Comparison of ENCODE assay signal across 17 cellular contexts in the genomic region with DNA sequence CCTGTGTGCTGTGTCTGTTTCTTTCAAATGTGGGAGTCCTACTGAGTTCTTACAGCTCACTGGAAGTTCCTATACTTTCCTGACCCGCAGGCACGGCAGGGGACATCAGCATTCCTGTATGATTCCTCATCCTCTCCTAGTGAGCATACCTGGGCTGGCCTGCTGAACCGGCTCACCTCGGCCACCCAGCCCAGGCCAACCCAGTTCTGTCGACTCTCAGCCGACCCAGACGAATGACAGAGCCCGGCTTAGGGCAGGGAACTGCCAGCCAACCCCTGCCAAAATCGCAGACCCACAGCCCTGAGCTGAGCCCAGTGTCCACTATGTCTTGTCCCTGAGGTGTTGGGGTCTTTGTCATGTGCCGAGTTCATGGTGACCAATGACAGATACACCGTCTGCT.
DNase-seq lines count a peak whose midpoint lies in the region; ATAC-seq and TF ChIP-seq lines count a peak whose summit lies in the region.
"Had no signal": no experiment of that assay in that cellular context is flagged by ENCODE, and none has a peak within 500 bp of the region (broad histone marks: within the 10 kb centered on the region; RNA-seq: fewer than 3 reads in every experiment).

No MANE protein-coding gene starts in this region.

- H3K4ac ChIP-seq in H9 (ENCODE audit: low read depth, low read length) = no peak overlapping the region

- no peaks in the 10 kb centered on the region for H3K36me3 ChIP-seq in PC-3 (ENCODE audit: low read depth, low read length)
- H3K36me3 ChIP-seq in iPS-20b (ENCODE audit: insufficient read depth, low read depth, low read length) = no peaks in the 10 kb centered on the region
- H3K36me3 ChIP-seq: esophagus muscularis mucosa, neural progenitor cell had no signal

- no peak overlapping the region for H2AFZ ChIP-seq in H9 (ENCODE audit: low read length)
- no peak overlapping the region; the same call in 1 of the 2 replicates for H2AFZ ChIP-seq in PC-3 (ENCODE audit: low read length)
- H2AFZ ChIP-seq: neural progenitor cell had no signal

- H2BK5ac ChIP-seq in H9 (ENCODE audit: insufficient read length, low read length) = no peak overlapping the region

- no peaks in the 10 kb centered on the region for H3K36me3 Mint-ChIP-seq in H9 (ENCODE audit: insufficient read depth in 1 of 3, low read depth in 3 of 3)
- H3K36me3 Mint-ChIP-seq: neural progenitor cell had no signal

- H3K27me3 ChIP-seq in H9 (ENCODE audit: insufficient read depth, low read length) = no peaks in the 10 kb centered on the region; the same call in 1 of the 2 replicates
- H3K27me3 ChIP-seq in PC-3 (ENCODE audit: low read length) = peaks cover 15% of the 10 kb centered on the region
- no peaks in the 10 kb centered on the region for H3K27me3 ChIP-seq in iPS-20b (ENCODE audit: insufficient read depth, low read length)

- CTCF ChIA-PET in PC-3 (lab: Charles Lee) = no interaction called here

- no peak overlapping the region for H2BK120ac ChIP-seq in H9 (ENCODE audit: low read depth, low read length, poor library complexity, severe bottlenecking)

- H3K4me2 ChIP-seq in H9 (ENCODE audit: insufficient read depth, insufficient read length, low read length) = no peak overlapping the region
- peak overlapping the region; percentile 18 for H3K4me2 ChIP-seq in PC-3 (ENCODE audit: low read length)
- H3K4me2 ChIP-seq: neural progenitor cell had no signal

- H3K79me2 ChIP-seq in H9 (ENCODE audit: insufficient read depth, low read length) = no peaks in the 10 kb centered on the region
- H3K79me2 ChIP-seq in PC-3 (ENCODE audit: low read length) = no peaks in the 10 kb centered on the region

- peak overlapping the region in 2 of 3 experiments; percentile 71 to 89; a peak in 6 of 7 replicates for H3K27ac Mint-ChIP-seq in H9
- H3K27ac Mint-ChIP-seq: neural progenitor cell had no signal

- no peak overlapping the region for H2AK5ac ChIP-seq in H9 (ENCODE audit: insufficient read length, low read length)

- H3K4me3 ChIP-seq in PC-3 (ENCODE audit: low read length) = no peak overlapping the region
- H3K4me3 ChIP-seq in iPS-20b (ENCODE audit: low read length) = peak overlapping the region; percentile 27; the same call in 1 of the 2 replicates
- H3K4me3 ChIP-seq: esophagus muscularis mucosa, neural progenitor cell had no signal

- H2BK12ac ChIP-seq in H9 (ENCODE audit: insufficient read length, low read depth, low read length) = no peak overlapping the region

- peak; percentile 81 for DNase-seq in H9
- DNase-seq in PC-3 = peak; percentile 89
- peak; percentile 55 for DNase-seq in ureter (ENCODE audit: low spot score)
- no peak for DNase-seq in NCI-H2081 (lab: John Stamatoyannopoulos, UW)
- DNase-seq: activated CD4-positive, alpha-beta T cell treated with anti-CD3 and anti-CD28 coated beads for 48 hours; AML-193; amniotic stem cell; central memory CD4-positive, alpha-beta T cell; IMR-90; left ventricle myocardium superior; NCI-H2029 treated with DMSO at 0.1 percent for 48 hours; NK-92 treated with Interleukin-12 subunit alpha and Interleukin-12 subunit beta, amount 100 ng/mL, for 24 hours had no signal

- no peaks in the 10 kb centered on the region for H3K9me3 Mint-ChIP-seq in H9
- H3K9me3 Mint-ChIP-seq: neural progenitor cell had no signal

- H3K4me1 ChIP-seq in H9 (ENCODE audit: insufficient read depth, low read length) (peaks cover 5% of the 10 kb centered on the region; the same call in 1 of the 2 replicates), PC-3 (ENCODE audit: insufficient read depth, low read length) (peaks cover 17% of the 10 kb centered on the region), iPS-20b (ENCODE audit: insufficient read depth, low read length) (peaks cover 11% of the 10 kb centered on the region)
- H3K4me1 ChIP-seq: esophagus muscularis mucosa, neural progenitor cell had no signal

- no peak overlapping the region for H4K5ac ChIP-seq in H9 (ENCODE audit: insufficient read length, low read depth, low read length)

- H3K56ac ChIP-seq in H9 (ENCODE audit: insufficient read length, low read depth, low read length) = no peak overlapping the region

- no peaks in the 10 kb centered on the region for H3K9me2 ChIP-seq in PC-3 (replicated peaks; ENCODE audit: low read length)

- H3K14ac ChIP-seq in H9 (ENCODE audit: insufficient read depth, low read length) = no peak overlapping the region

- H3F3A ChIP-seq in PC-3 (ENCODE audit: low read length, unreplicated experiment) = no peaks in the 10 kb centered on the region

- H4K8ac ChIP-seq in H9 (replicated peaks; ENCODE audit: insufficient read length, low read depth, low read length) = no peak overlapping the region

- no peak overlapping the region for H2BK20ac ChIP-seq in H9 (ENCODE audit: low read depth, low read length, poor library complexity, severe bottlenecking)

- H3K23ac ChIP-seq in H9 (ENCODE audit: insufficient read length, low read depth, low read length) = no peak overlapping the region

- POLR2A ChIA-PET in PC-3 (lab: Charles Lee; ENCODE audit: unreplicated experiment) = no interaction called here

- 0 out of 5 replicates have a peak overlapping the region, but pooled peaks of 1 of the 2 experiments have one; percentile 2 for H3K4me3 Mint-ChIP-seq in H9
- H3K4me3 Mint-ChIP-seq: neural progenitor cell had no signal

- H4K20me1 ChIP-seq in H9 (ENCODE audit: control insufficient read depth, insufficient read depth, insufficient read length) (no peaks in the 10 kb centered on the region), PC-3 (ENCODE audit: low read length) (no peaks in the 10 kb centered on the region)

- H3K79me1 ChIP-seq in H9 (ENCODE audit: insufficient read depth, low read depth, low read length, poor library complexity, severe bottlenecking) = no peaks in the 10 kb centered on the region

- no peak overlapping the region for H3K18ac ChIP-seq in H9 (ENCODE audit: insufficient read length, low read depth, low read length)

- TF ChIP-seq CTCF in H9 (conservative IDR thresholded peaks at IDR 0.05) (no peak), PC-3 (conservative IDR thresholded peaks at IDR 0.05; ENCODE audit: low read depth, low read length) (no peak)

- H2BK15ac ChIP-seq in H9 (ENCODE audit: low read depth, low read length) = no peak overlapping the region

- intact Hi-C loops in PC-3 (cut with micrococcal nuclease) = no loop called here

- H3K9me3 ChIP-seq in H9 (ENCODE audit: control insufficient read depth, low read depth, low read length) = no peaks in the 10 kb centered on the region
- no peaks in the 10 kb centered on the region for H3K9me3 ChIP-seq in PC-3 (ENCODE audit: low read length)
- no peaks in the 10 kb centered on the region for H3K9me3 ChIP-seq in iPS-20b (ENCODE audit: insufficient read depth, low read depth, low read length)
- H3K9me3 ChIP-seq: esophagus muscularis mucosa had no signal

- H3T11ph ChIP-seq in H9 (ENCODE audit: low read length) = no peak overlapping the region

- H3K27ac ChIP-seq in H9 (ENCODE audit: insufficient read length, low read depth, low read length) (no peak overlapping the region), PC-3 (ENCODE audit: low read length) (peak overlapping the region; percentile 6; the same call in 1 of the 2 replicates), iPS-20b (ENCODE audit: low read length) (no peak overlapping the region)
- H3K27ac ChIP-seq: esophagus muscularis mucosa, neural progenitor cell had no signal

- no peaks in the 10 kb centered on the region for H3K27me3 Mint-ChIP-seq in H9 (ENCODE audit: low read depth)

- ATAC-seq in PC-3 = peak; percentile 93
- no peak for ATAC-seq in GM21786 (IDR thresholded peaks at IDR 0.05; ENCODE audit: unreplicated experiment)
- ATAC-seq in HG02852 (IDR thresholded peaks at IDR 0.05; ENCODE audit: unreplicated experiment) = no peak
- ATAC-seq: left ventricle myocardium superior had no signal

- WGBS in H9 (ENCODE audit: extremely low coverage, insufficient read length, low lambda C conversion rate) = no CpG with 5 or more reads among the region's 11 CpGs

- H3K9ac ChIP-seq in H9 (ENCODE audit: extremely low read depth, insufficient read length, low read length) (no peak overlapping the region), PC-3 (ENCODE audit: low read length) (no peak overlapping the region), iPS-20b (ENCODE audit: low read depth, low read length) (no peak overlapping the region)
- H3K9ac ChIP-seq: neural progenitor cell had no signal

- peaks cover 36 to 39% of the 10 kb centered on the region in 2 experiments for H3K4me1 Mint-ChIP-seq in H9

- no peaks in the 10 kb centered on the region for H3K23me2 ChIP-seq in H9 (ENCODE audit: insufficient read length, low read depth, low read length, poor library complexity, severe bottlenecking)

- no TSS peak for BruUV-seq in PC-3 (replicated peaks; lab: Mats Ljungman, UMichigan)

- H4K91ac ChIP-seq in H9 (ENCODE audit: insufficient read length, low read depth, low read length) = no peak overlapping the region

Comparison
In these comparisons a context has a peak if more than half of its experiments do, and no peak if none do; other contexts are left out.
1. DNase-seq: peak in H9 (single experiment), PC-3 (single experiment) and ureter (single experiment); none in NCI-H2081 (0 of 2).